In the genomic region with DNA sequence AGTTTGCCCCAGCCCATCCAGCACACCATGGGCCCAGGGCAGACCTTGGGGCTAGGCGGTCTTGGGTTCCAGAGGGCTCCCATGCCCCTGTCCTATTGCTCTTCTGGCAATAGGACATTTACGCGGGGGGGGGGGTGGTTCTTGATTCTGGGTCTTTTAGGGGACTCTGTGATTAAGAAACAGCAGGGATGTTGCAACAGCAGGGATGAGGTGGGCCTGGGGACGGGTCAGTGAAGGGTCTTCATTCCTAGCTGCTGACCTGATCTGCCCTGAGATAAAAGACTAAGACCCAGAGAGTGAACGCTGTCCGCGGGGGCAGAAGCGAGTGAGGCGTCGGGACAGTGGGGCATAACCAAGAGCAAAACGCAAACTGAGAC, we compare ENCODE assay signal across 11 cellular contexts. TPM values are rescaled to one million over a fixed set of nuclear protein-coding genes. Genes with fewer than 3 reads are reported as not detected.
DNase-seq lines count a peak whose midpoint lies in the region; ATAC-seq, FAIRE-seq and TF ChIP-seq lines count a peak whose summit lies in the region.
"Had no signal": no experiment of that assay in that cellular context is flagged by ENCODE, and none has a peak within 500 bp of the region (broad histone marks: within the 10 kb centered on the region; RNA-seq: fewer than 3 reads in every experiment).

No MANE protein-coding gene starts in this region.

- H3K9me2 ChIP-seq in SK-N-SH = no peaks in the 10 kb centered on the region

- peak overlapping the region; percentile 98 for H3K4me2 ChIP-seq in SK-N-SH
- peak overlapping the region; percentile 86 for H3K4me2 ChIP-seq in astrocyte (ENCODE audit: low read length)

- peaks cover 5% of the 10 kb centered on the region for H3K4me1 Mint-ChIP-seq in astrocyte (ENCODE audit: low read depth, unreplicated experiment)

- H3K36me3 ChIP-seq in SK-N-SH (replicated peaks in 1 of 2; ENCODE audit: control insufficient read depth in 1 of 2, insufficient read depth in 2 of 2, low read length in 1 of 2) = no peaks in the 10 kb centered on the region
- no peaks in the 10 kb centered on the region for H3K36me3 ChIP-seq in astrocyte (ENCODE audit: insufficient read depth, low read length)
- H3K36me3 ChIP-seq in liver (ENCODE audit: control insufficient read depth in 4 of 4, insufficient read depth in 3 of 4, low read depth in 1 of 4, low read length in 3 of 4) = no peaks in the 10 kb centered on the region
- H3K36me3 ChIP-seq in suprapubic skin = no peaks in the 10 kb centered on the region

- no peak for TF ChIP-seq POLR2A in suprapubic skin (IDR thresholded peaks at IDR 0.05)

- H3K9ac ChIP-seq in SK-N-SH (peak overlapping the region; percentile 54; the same call in 1 of the 2 replicates), astrocyte (ENCODE audit: low read length) (peak overlapping the region; percentile 31), liver (ENCODE audit: low read depth in 1 of 2, low read length in 2 of 2) (no peak overlapping the region)

- ATAC-seq in SK-N-SH treated with all-trans-retinoic acid at 6 μM for 48 hours (no peak), GM21526 (IDR thresholded peaks at IDR 0.05; ENCODE audit: low FRiP score, unreplicated experiment) (no peak)

- CTCF ChIA-PET in SK-N-SH (lab: Yijun Ruan, JAX) = interaction anchor here (1.2 to 25.8 kb wide), 6 partner anchors 11 to 422 kb away, joined by 3 to 747 read pairs (median 4); no protein-coding TSS in a partner anchor

- no peak for FAIRE-seq in astrocyte (lab: Jason Lieb, UNC)
- FAIRE-seq: A204.1 had no signal

- H3K27ac ChIP-seq in SK-N-SH (ENCODE audit: low read depth in 2 of 2, low read length in 1 of 2) (no peak overlapping the region; a peak in 1 of 4 replicates), astrocyte (ENCODE audit: low read depth, low read length) (no peak overlapping the region), liver (ENCODE audit: low read depth in 1 of 2, low read length in 2 of 2) (no peak overlapping the region), suprapubic skin (peak overlapping the region; percentile 36)
- H3K27ac ChIP-seq: epithelial cell of prostate had no signal

- peaks cover 0 to 9% of the 10 kb centered on the region in 2 experiments; a peak in 2 of 4 replicates for H3K4me1 ChIP-seq in SK-N-SH (ENCODE audit: control insufficient read depth in 1 of 2, insufficient read depth in 2 of 2, low read depth in 1 of 2, low read length in 1 of 2)
- H3K4me1 ChIP-seq in astrocyte (ENCODE audit: insufficient read depth, low read length) = peaks cover 31% of the 10 kb centered on the region
- peaks cover 0 to 20% (median 9%) of the 10 kb centered on the region in 4 donors for H3K4me1 ChIP-seq in liver (ENCODE audit: control insufficient read depth in 4 of 4, insufficient read depth in 4 of 4, low read length in 3 of 4)
- peaks cover 26% of the 10 kb centered on the region for H3K4me1 ChIP-seq in suprapubic skin

- H3K9me3 ChIP-seq in SK-N-SH (no peaks in the 10 kb centered on the region), astrocyte (ENCODE audit: insufficient read depth, low read depth, low read length) (no peaks in the 10 kb centered on the region), liver (ENCODE audit: control insufficient read depth in 4 of 4, low read length in 3 of 4) (no peaks in the 10 kb centered on the region), suprapubic skin (no peaks in the 10 kb centered on the region)

- no peaks in the 10 kb centered on the region for H3K36me3 Mint-ChIP-seq in astrocyte (ENCODE audit: low read depth, unreplicated experiment)

- no peaks in the 10 kb centered on the region for H3K9me3 Mint-ChIP-seq in astrocyte (ENCODE audit: unreplicated experiment)

- TF ChIP-seq CTCF in SK-N-SH (IDR thresholded peaks at IDR 0.05) (no peak), astrocyte (IDR thresholded peaks at IDR 0.05; ENCODE audit: insufficient read depth, low read depth, low read length) (no peak), liver (IDR thresholded peaks at IDR 0.05; ENCODE audit: low read depth, low read length, missing input control) (no peak), suprapubic skin (IDR thresholded peaks at IDR 0.05) (no peak)

- peak overlapping the region; percentile 92 for H2AFZ ChIP-seq in SK-N-SH (ENCODE audit: low read depth)
- peak overlapping the region; percentile 82 for H2AFZ ChIP-seq in astrocyte (ENCODE audit: low read depth, low read length)

- H4K20me1 ChIP-seq in SK-N-SH (ENCODE audit: insufficient read depth) (no peaks in the 10 kb centered on the region), astrocyte (ENCODE audit: insufficient read depth, low read length) (no peaks in the 10 kb centered on the region)

- no peak for TF ChIP-seq EP300 in SK-N-SH (IDR thresholded peaks at IDR 0.05; ENCODE audit: borderline replicate concordance in 1 of 2, low read depth in 1 of 2, low read length in 1 of 2)
- TF ChIP-seq EP300 in suprapubic skin (IDR thresholded peaks at IDR 0.05) = no peak

- H3K4me3 ChIP-seq in SK-N-SH (ENCODE audit: low read depth in 2 of 2, low read length in 1 of 2) (peak overlapping the region; percentile 59 to 83), astrocyte (ENCODE audit: insufficient read depth, low read depth, low read length) (peak overlapping the region; percentile 67), liver (ENCODE audit: low read depth in 1 of 3, low read length in 3 of 3) (peak overlapping the region in 2 of 3 donors; percentile 42 to 48), suprapubic skin (peak overlapping the region; percentile 61)

- H3K4me3 Mint-ChIP-seq in astrocyte (ENCODE audit: unreplicated experiment) = peak overlapping the region; percentile 81

- peaks cover 3% of the 10 kb centered on the region for H3F3A ChIP-seq in SK-N-SH (replicated peaks; ENCODE audit: insufficient read depth)

- H3K27me3 Mint-ChIP-seq in astrocyte (ENCODE audit: low read depth, unreplicated experiment) = peaks cover 27% of the 10 kb centered on the region

- WGBS in SK-N-SH (ENCODE audit: low lambda C conversion rate) = 15% methylated on average over 11 of the region's 11 CpGs
- WGBS in liver = 8% methylated on average over 11 of the region's 11 CpGs
- WGBS in suprapubic skin = 22% methylated on average over 5 of the region's 11 CpGs

- POLR2A ChIA-PET in SK-N-SH (lab: Yijun Ruan, JAX) = no interaction called here

- H3K27ac Mint-ChIP-seq in astrocyte (ENCODE audit: unreplicated experiment) = no peak overlapping the region

- DNase-seq in SK-N-SH = no peak
- DNase-seq in astrocyte (ENCODE audit: low read depth) = no peak
- no peak for DNase-seq in suprapubic skin (ENCODE audit: low spot score in 2 of 2)
- DNase-seq in central memory CD4-positive, alpha-beta T cell = no peak
- no peak for DNase-seq in pons (ENCODE audit: low spot score)

- H3K27me3 ChIP-seq in SK-N-SH (ENCODE audit: insufficient read depth) (no peaks in the 10 kb centered on the region), astrocyte (ENCODE audit: insufficient read depth, low read length) (no peaks in the 10 kb centered on the region), liver (ENCODE audit: control insufficient read depth in 4 of 4, insufficient read depth in 4 of 4, low read length in 3 of 4) (peaks cover 0 to 5% (median 4%) of the 10 kb centered on the region in 4 donors), suprapubic skin (peaks cover 20% of the 10 kb centered on the region)

- no peak for TF ChIP-seq RAD21 in SK-N-SH (IDR thresholded peaks at IDR 0.05; ENCODE audit: low read length)
- TF ChIP-seq RAD21 in liver (IDR thresholded peaks at IDR 0.05) = no peak

- no peaks in the 10 kb centered on the region for H3K79me2 ChIP-seq in SK-N-SH (ENCODE audit: insufficient read depth)
- H3K79me2 ChIP-seq in astrocyte (ENCODE audit: insufficient read depth, low read length) = peaks cover 22% of the 10 kb centered on the region

TF ChIP-seq in SK-N-SH, 30 proteins besides CTCF, POLR2A, EP300 and RAD21 (continues in another document):
- TF ChIP-seq GATA2 (CRISPR knock-in tag; IDR thresholded peaks at IDR 0.05) = 0 out of 2 replicates have a peak, but pooled peaks have one; percentile 11

TF ChIP-seq in SK-N-SH treated with all-trans-retinoic acid at 6 μM for 48 hours, 23 proteins besides CTCF, POLR2A, EP300 and RAD21 (continues in another document):
- no peak for TF ChIP-seq CSDC2 (CRISPR knock-in tag; IDR thresholded peaks at IDR 0.05)

TF ChIP-seq in liver, 16 proteins besides CTCF, POLR2A, EP300 and RAD21:
- TF ChIP-seq FOXA1 (IDR thresholded peaks at IDR 0.05) (no peak), JUND (IDR thresholded peaks at IDR 0.05) (no peak), YY1 (IDR thresholded peaks at IDR 0.05) (no peak)
- TF ChIP-seq, protein P1, sequence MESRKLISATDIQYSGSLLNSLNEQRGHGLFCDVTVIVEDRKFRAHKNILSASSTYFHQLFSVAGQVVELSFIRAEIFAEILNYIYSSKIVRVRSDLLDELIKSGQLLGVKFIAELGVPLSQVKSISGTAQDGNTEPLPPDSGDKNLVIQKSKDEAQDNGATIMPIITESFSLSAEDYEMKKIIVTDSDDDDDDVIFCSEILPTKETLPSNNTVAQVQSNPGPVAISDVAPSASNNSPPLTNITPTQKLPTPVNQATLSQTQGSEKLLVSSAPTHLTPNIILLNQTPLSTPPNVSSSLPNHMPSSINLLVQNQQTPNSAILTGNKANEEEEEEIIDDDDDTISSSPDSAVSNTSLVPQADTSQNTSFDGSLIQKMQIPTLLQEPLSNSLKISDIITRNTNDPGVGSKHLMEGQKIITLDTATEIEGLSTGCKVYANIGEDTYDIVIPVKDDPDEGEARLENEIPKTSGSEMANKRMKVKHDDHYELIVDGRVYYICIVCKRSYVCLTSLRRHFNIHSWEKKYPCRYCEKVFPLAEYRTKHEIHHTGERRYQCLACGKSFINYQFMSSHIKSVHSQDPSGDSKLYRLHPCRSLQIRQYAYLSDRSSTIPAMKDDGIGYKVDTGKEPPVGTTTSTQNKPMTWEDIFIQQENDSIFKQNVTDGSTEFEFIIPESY (IDR thresholded peaks at IDR 0.05) = no peak

RNA-seq across cellular contexts. Expression of a gene that starts 0.4 kb away (rescaled TPM):
- polyA plus RNA-seq in SK-N-SH (2012; rRNA removed) (0.96 and 1.1 TPM in 2 replicates), liver (under 1 TPM; 0.06 to 0.89 TPM)
- 0.44 and 0.69 TPM in 2 replicates for polyA plus RNA-seq in SK-N-SH (2012; cell fraction: cytosol; rRNA removed)
- 1.8 and 1.9 TPM in 2 replicates for polyA plus RNA-seq in SK-N-SH (2012; cell fraction: nucleus; rRNA removed)
- total RNA-seq in astrocyte (10.0 and 13.8 TPM in 2 replicates), liver (1 to 10 TPM in 1 of 2 donors, under 1 TPM in 1; 0.65 to 1.3 TPM), suprapubic skin (1 to 10 TPM; 3.8 to 7.2 (median 5.7) TPM)

RNA-seq across cellular contexts. Expression of a gene that starts 19.6 kb away (rescaled TPM):
- polyA plus RNA-seq in SK-N-SH (2012; rRNA removed) (not detected in 2 replicates), liver (under 1 TPM; 0.02 to 0.07 TPM)
- 0.01 and 0.03 TPM in 2 replicates for polyA plus RNA-seq in SK-N-SH (2012; cell fraction: cytosol; rRNA removed)
- not detected in 2 replicates for polyA plus RNA-seq in SK-N-SH (2012; cell fraction: nucleus; rRNA removed)
- total RNA-seq in astrocyte (0.17 and 0.20 TPM in 2 replicates), liver (under 1 TPM in 1 of 2 donors, not detected in 1; 0.08 TPM), suprapubic skin (under 1 TPM; 0.30 to 0.72 (median 0.65) TPM)
- total RNA-seq: LHCN-M2 had no signal

Comparison
In these comparisons a context has a peak if more than half of its experiments do, and no peak if none do; other contexts are left out.
1. H3K9ac ChIP-seq: peak in SK-N-SH (single experiment) and astrocyte (single experiment); none in liver (0 of 2).
2. Peak in every context shown above with its lines, with median percentiles within 50 percentile points of each other: H3K4me3 ChIP-seq.